In the genomic region with DNA sequence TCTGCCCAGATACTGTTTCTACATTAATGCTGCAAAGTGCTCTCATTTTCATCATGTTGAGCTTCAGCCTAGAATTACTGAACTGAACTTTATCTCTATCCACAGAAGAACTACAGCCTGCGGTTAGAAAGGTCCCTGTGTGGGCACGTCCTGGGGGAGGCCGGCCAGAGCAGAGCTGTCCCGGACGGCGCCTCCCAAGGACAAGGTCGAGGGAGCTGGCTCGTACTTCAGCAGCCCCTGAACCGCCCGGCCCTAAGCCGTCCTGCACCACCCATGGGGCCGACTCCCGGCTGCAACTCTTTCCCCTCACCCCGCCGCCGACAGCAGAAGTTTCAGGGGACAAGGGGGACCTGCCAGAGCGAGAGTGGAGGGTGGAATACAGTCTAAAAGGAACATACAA, we compare ENCODE assay signal across 4 cellular contexts. TPM values are rescaled to one million over a fixed set of nuclear protein-coding genes. Genes with fewer than 3 reads are reported as not detected.
"Had no signal": no experiment of that assay in that cellular context is flagged by ENCODE, and none has a peak within 500 bp of the region (broad histone marks: within the 10 kb centered on the region; RNA-seq: fewer than 3 reads in every experiment).

No MANE protein-coding gene starts in this region.

RNA-seq across cellular contexts. Expression of gene LRRC61, which starts 54.4 kb away (rescaled TPM):
- total RNA-seq: LHCN-M2, OCI-LY7, SJSA1 had no signal

RNA-seq across cellular contexts. Expression of gene ACTR3C, which starts 54.5 kb away (rescaled TPM):
- total RNA-seq: LHCN-M2, NCI-H460, OCI-LY7, SJSA1 had no signal
